In genomic region chr14:50773632-50774541, GRCh38 we compare ENCODE assay signal across 8 cellular contexts. TPM values are rescaled to one million over a fixed set of nuclear protein-coding genes. Genes with fewer than 3 reads are reported as not detected.
A peak's percentile ranks its signal among the peaks of the same experiment; 100 is the strongest.
DNase-seq lines count a peak whose midpoint lies in the region; ATAC-seq lines count a peak whose summit lies in the region.

No MANE protein-coding gene starts in this region.

- H3K36me3 Mint-ChIP-seq in activated T-cell treated with anti-CD3 and anti-CD28 coated beads, Interleukin-2, amount 50 U/mL, for 72 hours (ENCODE audit: insufficient read depth in 2 of 2), result peaks cover 4 to 19% of the 10 kb centered on the region in 2 donors
- peaks cover 58% of the 10 kb centered on the region for H3K36me3 Mint-ChIP-seq in activated T-helper 2 cell treated with anti-CD3 and anti-CD28 coated beads, Interferon-gamma antibody, Interleukin-2, Interleukin-4, amounts not matched to agents 10 μg/mL and 5 μg/mL and 100 μg/mL, durations not matched to agents 14 hours and 24 hours and 36 hours (ENCODE audit: low read depth)

- intact Hi-C loops in Right ventricle myocardium inferior (cut with DNase I) (no loop called here), cardiac septum (cut with DNase I) (no loop called here)
- intact Hi-C loops in activated T-helper 2 cell treated with anti-CD3 and anti-CD28 coated beads, Interferon-gamma antibody, Interleukin-2, Interleukin-4, amounts not matched to agents 10 μg/mL and 5 μg/mL and 100 μg/mL, durations not matched to agents 14 hours and 24 hours and 36 hours (cut with micrococcal nuclease), result loop anchor here (1.0 kb wide), 1 partner anchor 231 kb away; no protein-coding TSS in a partner anchor

- H3K27me3 Mint-ChIP-seq in activated T-cell treated with anti-CD3 and anti-CD28 coated beads, Interleukin-2, amount 50 U/mL, for 72 hours (ENCODE audit: low read depth), result no peaks in the 10 kb centered on the region
- no peaks in the 10 kb centered on the region for H3K27me3 Mint-ChIP-seq in activated T-helper 2 cell treated with anti-CD3 and anti-CD28 coated beads, Interferon-gamma antibody, Interleukin-2, Interleukin-4, amounts not matched to agents 10 μg/mL and 5 μg/mL and 100 μg/mL, durations not matched to agents 14 hours and 24 hours and 36 hours (ENCODE audit: low read depth)

- H3K4me3 Mint-ChIP-seq in activated T-cell treated with anti-CD3 and anti-CD28 coated beads, Interleukin-2, amount 50 U/mL, for 72 hours, result no peak overlapping the region
- no peak overlapping the region for H3K4me3 Mint-ChIP-seq in activated T-helper 2 cell treated with anti-CD3 and anti-CD28 coated beads, Interferon-gamma antibody, Interleukin-2, Interleukin-4, amounts not matched to agents 10 μg/mL and 5 μg/mL and 100 μg/mL, durations not matched to agents 14 hours and 24 hours and 36 hours (ENCODE audit: low read depth)

- H3K4me1 Mint-ChIP-seq in activated T-cell treated with anti-CD3 and anti-CD28 coated beads, Interleukin-2, amount 50 U/mL, for 72 hours (ENCODE audit: low read depth), result peaks cover 25% of the 10 kb centered on the region
- peaks cover 15% of the 10 kb centered on the region for H3K4me1 Mint-ChIP-seq in activated T-helper 2 cell treated with anti-CD3 and anti-CD28 coated beads, Interferon-gamma antibody, Interleukin-2, Interleukin-4, amounts not matched to agents 10 μg/mL and 5 μg/mL and 100 μg/mL, durations not matched to agents 14 hours and 24 hours and 36 hours (ENCODE audit: low read depth)

- ATAC-seq in Right ventricle myocardium inferior (peak; percentile 62), GM19324 (IDR thresholded peaks at IDR 0.05; ENCODE audit: low FRiP score, unreplicated experiment) (no peak)
- ATAC-seq in activated T-cell treated with anti-CD3 and anti-CD28 coated beads, Interleukin-2, amount 50 U/mL, for 72 hours (replicated peaks in 1 of 2), result peak; percentile 61 to 66

- H3K27ac Mint-ChIP-seq in activated T-cell treated with anti-CD3 and anti-CD28 coated beads, Interleukin-2, amount 50 U/mL, for 72 hours, result peak overlapping the region; percentile 10
- no peak overlapping the region for H3K27ac Mint-ChIP-seq in activated T-helper 2 cell treated with anti-CD3 and anti-CD28 coated beads, Interferon-gamma antibody, Interleukin-2, Interleukin-4, amounts not matched to agents 10 μg/mL and 5 μg/mL and 100 μg/mL, durations not matched to agents 14 hours and 24 hours and 36 hours

- DNase-seq in Right ventricle myocardium inferior (ENCODE audit: missing footprints), result no peak
- no peak for DNase-seq in cardiac septum (ENCODE audit: low spot score)
- peak; percentile 37 for DNase-seq in NCI-H2107 (lab: John Stamatoyannopoulos, UW)
- DNase-seq in activated T-cell treated with anti-CD3 and anti-CD28 coated beads, Interleukin-2, amount 50 U/mL, for 72 hours, result peak; percentile 40 to 45
- peak; percentile 28 for DNase-seq in germinal center (ENCODE audit: low spot score)
- peak; percentile 63 for DNase-seq in putamen (ENCODE audit: low spot score)
- no peak for DNase-seq in activated T-helper 2 cell treated with anti-CD3 and anti-CD28 coated beads, Interferon-gamma antibody, Interleukin-2, Interleukin-4, amounts not matched to agents 10 μg/mL and 5 μg/mL and 100 μg/mL, durations not matched to agents 14 hours and 24 hours and 36 hours (ENCODE audit: low spot score)

- no peaks in the 10 kb centered on the region for H3K9me3 Mint-ChIP-seq in activated T-cell treated with anti-CD3 and anti-CD28 coated beads, Interleukin-2, amount 50 U/mL, for 72 hours
- no peaks in the 10 kb centered on the region for H3K9me3 Mint-ChIP-seq in activated T-helper 2 cell treated with anti-CD3 and anti-CD28 coated beads, Interferon-gamma antibody, Interleukin-2, Interleukin-4, amounts not matched to agents 10 μg/mL and 5 μg/mL and 100 μg/mL, durations not matched to agents 14 hours and 24 hours and 36 hours

RNA-seq across cellular contexts. Expression of gene NIN, which starts 57.1 kb away (rescaled TPM):
- total RNA-seq in Right ventricle myocardium inferior, result 22.2 TPM
- 59.2 TPM for total RNA-seq in cardiac septum
- total RNA-seq in activated T-cell treated with anti-CD3 and anti-CD28 coated beads, Interleukin-2, amount 50 U/mL, for 72 hours, result 10 to 100 TPM; 46.1 to 60.0 TPM
- 43.0 and 45.1 TPM in 2 replicates for total RNA-seq in activated T-helper 2 cell treated with anti-CD3 and anti-CD28 coated beads, Interferon-gamma antibody, Interleukin-2, Interleukin-4, amounts not matched to agents 10 μg/mL and 5 μg/mL and 100 μg/mL, durations not matched to agents 14 hours and 24 hours and 36 hours

Comparison
In these comparisons a context has a peak if more than half of its experiments do, and no peak if none do; other contexts are left out.
1. DNase-seq: peak in NCI-H2107 (single experiment), activated T-cell treated with anti-CD3 and anti-CD28 coated beads, Interleukin-2, amount 50 U/mL, for 72 hours (2 of 2), germinal center (single experiment) and putamen (single experiment); none in Right ventricle myocardium inferior (single experiment), cardiac septum (single experiment) and activated T-helper 2 cell treated with anti-CD3 and anti-CD28 coated beads, Interferon-gamma antibody, Interleukin-2, Interleukin-4, amounts not matched to agents 10 μg/mL and 5 μg/mL and 100 μg/mL, durations not matched to agents 14 hours and 24 hours and 36 hours (single experiment).